1 cellular context compared by ENCODE assay signal in the genomic region with DNA sequence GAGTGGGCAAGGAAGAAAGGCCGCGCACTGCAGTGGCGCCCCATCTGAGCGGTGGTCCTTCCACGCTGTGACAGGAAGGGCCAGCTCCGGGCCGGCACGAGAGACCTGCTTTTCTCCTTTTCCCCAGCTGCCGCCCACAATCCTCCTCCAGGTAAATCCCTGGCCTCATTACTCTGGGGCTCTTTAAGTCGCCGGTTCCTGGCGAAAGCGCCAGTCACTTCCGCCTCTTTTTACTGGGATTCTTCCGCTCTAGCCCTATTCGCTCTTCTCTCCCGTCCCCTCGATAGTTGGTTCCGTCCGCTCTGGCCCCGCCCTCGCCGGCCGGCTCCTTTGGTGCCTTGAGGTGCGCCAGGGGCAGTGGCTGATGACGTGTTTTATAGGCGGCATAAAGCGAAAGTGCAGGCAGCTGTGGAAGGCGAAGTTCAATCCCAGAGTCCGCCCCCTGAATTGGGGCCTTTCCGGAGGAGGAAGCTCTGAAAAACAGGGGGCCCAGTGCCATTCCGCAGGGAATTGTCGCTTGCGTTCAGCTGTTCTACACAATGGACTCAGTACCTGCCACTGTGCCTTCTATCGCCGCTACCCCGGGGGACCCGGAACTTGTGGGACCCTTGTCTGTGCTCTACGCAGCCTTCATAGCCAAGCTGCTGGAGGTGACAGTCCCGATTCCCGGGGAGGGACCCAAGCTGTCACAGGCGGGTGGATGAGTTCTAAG.
TF ChIP-seq lines count a peak whose summit lies in the region.

No MANE protein-coding gene starts in this region.

TF ChIP-seq in HEK293, 187 proteins besides CTCF, POLR2A, EP300 and RAD21 (continued from another document and continues in another):
- TF ChIP-seq ZNF558 (tag by site-specific recombination; IDR thresholded peaks at IDR 0.05), result no peak
- peak; percentile 73 for TF ChIP-seq ATF2 (tag by site-specific recombination; IDR thresholded peaks at IDR 0.05; ENCODE audit: low read depth)
- 0 out of 2 replicates have a peak, but pooled peaks have one; percentile 14 for TF ChIP-seq ZNF324 (tag by site-specific recombination; IDR thresholded peaks at IDR 0.05)
- TF ChIP-seq, protein P1, sequence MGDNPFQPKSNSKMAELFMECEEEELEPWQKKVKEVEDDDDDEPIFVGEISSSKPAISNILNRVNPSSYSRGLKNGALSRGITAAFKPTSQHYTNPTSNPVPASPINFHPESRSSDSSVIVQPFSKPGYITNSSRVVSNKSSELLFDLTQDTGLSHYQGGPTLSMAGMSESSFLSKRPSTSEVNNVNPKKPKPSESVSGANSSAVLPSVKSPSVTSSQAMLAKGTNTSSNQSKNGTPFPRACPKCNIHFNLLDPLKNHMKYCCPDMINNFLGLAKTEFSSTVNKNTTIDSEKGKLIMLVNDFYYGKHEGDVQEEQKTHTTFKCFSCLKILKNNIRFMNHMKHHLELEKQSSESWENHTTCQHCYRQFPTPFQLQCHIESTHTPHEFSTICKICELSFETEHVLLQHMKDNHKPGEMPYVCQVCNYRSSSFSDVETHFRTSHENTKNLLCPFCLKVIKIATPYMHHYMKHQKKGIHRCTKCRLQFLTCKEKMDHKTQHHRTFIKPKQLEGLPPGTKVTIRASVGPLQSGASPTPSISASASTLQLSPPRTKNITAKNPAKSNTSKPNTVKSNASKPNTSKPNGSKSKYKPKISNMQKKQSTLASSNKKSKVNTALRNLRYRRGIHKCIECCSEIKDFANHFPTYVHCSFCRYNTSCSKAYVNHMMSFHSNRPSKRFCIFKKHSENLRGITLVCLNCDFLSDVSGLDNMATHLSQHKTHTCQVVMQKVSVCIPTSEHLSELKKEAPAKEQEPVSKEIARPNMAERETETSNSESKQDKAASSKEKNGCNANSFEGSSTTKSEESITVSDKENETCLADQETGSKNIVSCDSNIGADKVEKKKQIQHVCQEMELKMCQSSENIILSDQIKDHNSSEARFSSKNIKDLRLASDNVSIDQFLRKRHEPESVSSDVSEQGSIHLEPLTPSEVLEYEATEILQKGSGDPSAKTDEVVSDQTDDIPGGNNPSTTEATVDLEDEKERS (tag by site-specific recombination; IDR thresholded peaks at IDR 0.05), result no peak
- TF ChIP-seq ZNF239 (tag by site-specific recombination; IDR thresholded peaks at IDR 0.05), result no peak
- TF ChIP-seq ZNF555 (tag by site-specific recombination; conservative IDR thresholded peaks at IDR 0.05), result no peak
- no peak for TF ChIP-seq GLI4 (tag by site-specific recombination; IDR thresholded peaks at IDR 0.05)
- no peak for TF ChIP-seq ZNF292 (tag by site-specific recombination; IDR thresholded peaks at IDR 0.05; ENCODE audit: borderline replicate concordance, low read depth)
- no peak for TF ChIP-seq ZNF624 (tag by site-specific recombination; IDR thresholded peaks at IDR 0.05)
- no peak for TF ChIP-seq ZSCAN16 (tag by site-specific recombination; IDR thresholded peaks at IDR 0.05)
- no peak for TF ChIP-seq ZNF658 (tag by site-specific recombination; IDR thresholded peaks at IDR 0.05)
- peak; percentile 99 for TF ChIP-seq HOXD13 (CRISPR knock-in tag; IDR thresholded peaks at IDR 0.05; ENCODE audit: borderline replicate concordance)
- TF ChIP-seq ZNF335 (tag by site-specific recombination; conservative IDR thresholded peaks at IDR 0.05), result peak; percentile 98
- TF ChIP-seq ZNF175 (tag by site-specific recombination; IDR thresholded peaks at IDR 0.05), result no peak
- no peak for TF ChIP-seq ZNF121 (tag by site-specific recombination; IDR thresholded peaks at IDR 0.05)
- no peak; the same call in 1 of the 2 replicates for TF ChIP-seq BCL11A (tag by site-specific recombination; IDR thresholded peaks at IDR 0.05; ENCODE audit: low read depth)
- no peak for TF ChIP-seq ZNF426 (tag by site-specific recombination; IDR thresholded peaks at IDR 0.05)
- peak; percentile 83 for TF ChIP-seq GLIS2 (tag by site-specific recombination; IDR thresholded peaks at IDR 0.05)
- peak; percentile 90 for TF ChIP-seq KLF10 (tag by site-specific recombination; IDR thresholded peaks at IDR 0.05)
- peak; percentile 39; the same call in 1 of the 2 replicates for TF ChIP-seq KLF16 (tag by site-specific recombination; IDR thresholded peaks at IDR 0.05)
- no peak for TF ChIP-seq ZNF350 (tag by site-specific recombination; IDR thresholded peaks at IDR 0.05)
- no peak for TF ChIP-seq ZBTB7A (tag by site-specific recombination; IDR thresholded peaks at IDR 0.05; ENCODE audit: low read depth)
- TF ChIP-seq ZNF473 (tag by site-specific recombination; IDR thresholded peaks at IDR 0.05), result no peak
- no peak for TF ChIP-seq ZNF114 (tag by site-specific recombination; IDR thresholded peaks at IDR 0.05)
- no peak for TF ChIP-seq ZNF548 (tag by site-specific recombination; IDR thresholded peaks at IDR 0.05)
- no peak for TF ChIP-seq ZNF184 (tag by site-specific recombination; IDR thresholded peaks at IDR 0.05)
- TF ChIP-seq ZBTB48 (tag by site-specific recombination; IDR thresholded peaks at IDR 0.05), result peak; percentile 82; the same call in 1 of the 2 replicates
- peak; percentile 96 for TF ChIP-seq SP2 (tag by site-specific recombination; IDR thresholded peaks at IDR 0.05)
- peak; percentile 93 for TF ChIP-seq ZNF341 (tag by site-specific recombination; IDR thresholded peaks at IDR 0.05; ENCODE audit: low read depth)
- peak; percentile 72 for TF ChIP-seq SP7 (tag by site-specific recombination; IDR thresholded peaks at IDR 0.05)
- no peak for TF ChIP-seq ZNF621 (tag by site-specific recombination; IDR thresholded peaks at IDR 0.05)
- no peak for TF ChIP-seq ZNF202 (tag by site-specific recombination; IDR thresholded peaks at IDR 0.05; ENCODE audit: borderline replicate concordance)
- peak; percentile 89 for TF ChIP-seq ZBTB11 (tag by site-specific recombination; conservative IDR thresholded peaks at IDR 0.05; ENCODE audit: low read depth)
- TF ChIP-seq ZNF174 (tag by site-specific recombination; IDR thresholded peaks at IDR 0.05), result no peak
- no peak for TF ChIP-seq ZNF354C (tag by site-specific recombination; IDR thresholded peaks at IDR 0.05; ENCODE audit: borderline replicate concordance, low read depth)
- no peak for TF ChIP-seq ZNF544 (tag by site-specific recombination; IDR thresholded peaks at IDR 0.05)
- TF ChIP-seq, protein P2, sequence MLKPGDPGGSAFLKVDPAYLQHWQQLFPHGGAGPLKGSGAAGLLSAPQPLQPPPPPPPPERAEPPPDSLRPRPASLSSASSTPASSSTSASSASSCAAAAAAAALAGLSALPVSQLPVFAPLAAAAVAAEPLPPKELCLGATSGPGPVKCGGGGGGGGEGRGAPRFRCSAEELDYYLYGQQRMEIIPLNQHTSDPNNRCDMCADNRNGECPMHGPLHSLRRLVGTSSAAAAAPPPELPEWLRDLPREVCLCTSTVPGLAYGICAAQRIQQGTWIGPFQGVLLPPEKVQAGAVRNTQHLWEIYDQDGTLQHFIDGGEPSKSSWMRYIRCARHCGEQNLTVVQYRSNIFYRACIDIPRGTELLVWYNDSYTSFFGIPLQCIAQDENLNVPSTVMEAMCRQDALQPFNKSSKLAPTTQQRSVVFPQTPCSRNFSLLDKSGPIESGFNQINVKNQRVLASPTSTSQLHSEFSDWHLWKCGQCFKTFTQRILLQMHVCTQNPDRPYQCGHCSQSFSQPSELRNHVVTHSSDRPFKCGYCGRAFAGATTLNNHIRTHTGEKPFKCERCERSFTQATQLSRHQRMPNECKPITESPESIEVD (tag by site-specific recombination; IDR thresholded peaks at IDR 0.05), result no peak
- TF ChIP-seq MEIS1 (CRISPR knock-in tag; IDR thresholded peaks at IDR 0.05; ENCODE audit: borderline replicate concordance), result no peak
- TF ChIP-seq RBAK (tag by site-specific recombination; IDR thresholded peaks at IDR 0.05), result no peak
- no peak for TF ChIP-seq ZBTB10 (tag by site-specific recombination; IDR thresholded peaks at IDR 0.05)
- no peak for TF ChIP-seq ZNF23 (tag by site-specific recombination; IDR thresholded peaks at IDR 0.05; ENCODE audit: borderline replicate concordance)
- no peak for TF ChIP-seq ZNF530 (tag by site-specific recombination; IDR thresholded peaks at IDR 0.05; ENCODE audit: low read depth)
- no peak for TF ChIP-seq ZNF311 (tag by site-specific recombination; IDR thresholded peaks at IDR 0.05; ENCODE audit: borderline replicate concordance)
- TF ChIP-seq, protein P3, sequence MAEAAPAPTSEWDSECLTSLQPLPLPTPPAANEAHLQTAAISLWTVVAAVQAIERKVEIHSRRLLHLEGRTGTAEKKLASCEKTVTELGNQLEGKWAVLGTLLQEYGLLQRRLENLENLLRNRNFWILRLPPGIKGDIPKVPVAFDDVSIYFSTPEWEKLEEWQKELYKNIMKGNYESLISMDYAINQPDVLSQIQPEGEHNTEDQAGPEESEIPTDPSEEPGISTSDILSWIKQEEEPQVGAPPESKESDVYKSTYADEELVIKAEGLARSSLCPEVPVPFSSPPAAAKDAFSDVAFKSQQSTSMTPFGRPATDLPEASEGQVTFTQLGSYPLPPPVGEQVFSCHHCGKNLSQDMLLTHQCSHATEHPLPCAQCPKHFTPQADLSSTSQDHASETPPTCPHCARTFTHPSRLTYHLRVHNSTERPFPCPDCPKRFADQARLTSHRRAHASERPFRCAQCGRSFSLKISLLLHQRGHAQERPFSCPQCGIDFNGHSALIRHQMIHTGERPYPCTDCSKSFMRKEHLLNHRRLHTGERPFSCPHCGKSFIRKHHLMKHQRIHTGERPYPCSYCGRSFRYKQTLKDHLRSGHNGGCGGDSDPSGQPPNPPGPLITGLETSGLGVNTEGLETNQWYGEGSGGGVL (tag by site-specific recombination; IDR thresholded peaks at IDR 0.05), result no peak
- 0 out of 2 replicates have a peak, but pooled peaks have one; percentile 23 for TF ChIP-seq FEZF1 (tag by site-specific recombination; IDR thresholded peaks at IDR 0.05)
- TF ChIP-seq ZNF830 (tag by site-specific recombination; IDR thresholded peaks at IDR 0.05; ENCODE audit: low read depth), result no peak
- 0 out of 2 replicates have a peak, but pooled peaks have one; percentile 40 for TF ChIP-seq INSM2 (tag by site-specific recombination; IDR thresholded peaks at IDR 0.05)
